In genomic region chr15:71392821-71393220, GRCh38 we compare ENCODE assay signal across 23 cellular contexts.
"Had no signal": no experiment of that assay in that cellular context is flagged by ENCODE, and none has a peak within 500 bp of the region (broad histone marks: within the 10 kb centered on the region; RNA-seq: fewer than 3 reads in every experiment).

No MANE protein-coding gene starts in this region.

- H3K4me3 Mint-ChIP-seq: activated CD4-positive, alpha-beta T cell treated with anti-CD3 and anti-CD28 coated beads for 36 hours; activated naive CD8-positive, alpha-beta T cell treated with anti-CD3 and anti-CD28 coated beads for 36 hours; activated T-helper 17 cell treated with anti-CD3 and anti-CD28 coated beads, Interleukin-2, amount 50 U/mL, for 72 hours; central memory CD8-positive, alpha-beta T cell; naive thymus-derived CD4-positive, alpha-beta T cell; stimulated activated naive CD8-positive, alpha-beta T cell treated with anti-CD3 and anti-CD28 coated beads, Interleukin-15, Interleukin-2, amounts not matched to agents 100 ng/mL and 50 ng/mL, for 24 hours; type B pancreatic cell had no signal

- H3K36me3 ChIP-seq: right atrium auricular region, suprapubic skin had no signal

- ATAC-seq: activated CD4-positive, alpha-beta T cell treated with anti-CD3 and anti-CD28 coated beads for 36 hours; activated T-helper 17 cell treated with anti-CD3 and anti-CD28 coated beads, Interleukin-2, amount 50 U/mL, for 72 hours; body of pancreas; naive thymus-derived CD4-positive, alpha-beta T cell had no signal

- H3K27ac Mint-ChIP-seq: activated CD4-positive, alpha-beta T cell treated with anti-CD3 and anti-CD28 coated beads for 36 hours; activated naive CD8-positive, alpha-beta T cell treated with anti-CD3 and anti-CD28 coated beads for 36 hours; activated T-helper 17 cell treated with anti-CD3 and anti-CD28 coated beads, Interleukin-2, amount 50 U/mL, for 72 hours; naive thymus-derived CD4-positive, alpha-beta T cell; progenitor cell of endocrine pancreas; stimulated activated naive CD8-positive, alpha-beta T cell treated with anti-CD3 and anti-CD28 coated beads, Interleukin-15, Interleukin-2, amounts not matched to agents 100 ng/mL and 50 ng/mL, for 24 hours; type B pancreatic cell had no signal

- H3K4me3 ChIP-seq: body of pancreas, coronary artery, right atrium auricular region, suprapubic skin had no signal

- H3K27ac ChIP-seq: body of pancreas, coronary artery, right atrium auricular region, suprapubic skin had no signal

- H3K9me3 Mint-ChIP-seq: activated T-helper 17 cell treated with anti-CD3 and anti-CD28 coated beads, Interleukin-2, amount 50 U/mL, for 72 hours; central memory CD8-positive, alpha-beta T cell; stimulated activated naive CD8-positive, alpha-beta T cell treated with anti-CD3 and anti-CD28 coated beads, Interleukin-15, Interleukin-2, amounts not matched to agents 100 ng/mL and 50 ng/mL, for 24 hours; type B pancreatic cell had no signal

- H3K9me3 ChIP-seq: body of pancreas, right atrium auricular region, suprapubic skin had no signal

- H3K4me1 Mint-ChIP-seq: activated CD4-positive, alpha-beta T cell treated with anti-CD3 and anti-CD28 coated beads for 36 hours; activated naive CD8-positive, alpha-beta T cell treated with anti-CD3 and anti-CD28 coated beads for 36 hours; activated T-helper 17 cell treated with anti-CD3 and anti-CD28 coated beads, Interleukin-2, amount 50 U/mL, for 72 hours had no signal

- H3K4me1 ChIP-seq: suprapubic skin had no signal

- H3K27me3 ChIP-seq: body of pancreas, right atrium auricular region, suprapubic skin had no signal

- H3K36me3 Mint-ChIP-seq: activated naive CD8-positive, alpha-beta T cell treated with anti-CD3 and anti-CD28 coated beads for 36 hours had no signal

- DNase-seq: activated CD4-positive, alpha-beta T cell treated with anti-CD3 and anti-CD28 coated beads for 36 hours; activated CD4-positive, alpha-beta T cell treated with anti-CD3 and anti-CD28 coated beads, Interleukin-2, amount 50 U/mL, for 48 hours; activated naive CD4-positive, alpha-beta T cell; activated naive CD8-positive, alpha-beta T cell treated with anti-CD3 and anti-CD28 coated beads for 36 hours; activated T-cell treated with anti-CD3 and anti-CD28 coated beads for 4 hours; amniotic stem cell; body of pancreas; mesenchymal stem cell; naive thymus-derived CD4-positive, alpha-beta T cell; occipital lobe; stimulated activated CD4-positive, alpha-beta T cell treated with anti-CD3 and anti-CD28 coated beads, Interleukin-12 subunit alpha, Interleukin-12 subunit beta, amount 100 ng/mL, for 4 hours; stimulated activated CD4-positive, alpha-beta T cell treated with anti-CD3 and anti-CD28 coated beads, Interleukin-1b, Interleukin-23, amount 100 ng/mL, for 48 hours; stimulated activated CD8-positive, alpha-beta memory T cell treated with anti-CD3 and anti-CD28 coated beads, Interleukin-4, amount 100 ng/mL, for 48 hours; SW 1271; T-helper 2 cell had no signal
